Comparison of ENCODE assay signal across 8 cellular contexts in the genomic region with DNA sequence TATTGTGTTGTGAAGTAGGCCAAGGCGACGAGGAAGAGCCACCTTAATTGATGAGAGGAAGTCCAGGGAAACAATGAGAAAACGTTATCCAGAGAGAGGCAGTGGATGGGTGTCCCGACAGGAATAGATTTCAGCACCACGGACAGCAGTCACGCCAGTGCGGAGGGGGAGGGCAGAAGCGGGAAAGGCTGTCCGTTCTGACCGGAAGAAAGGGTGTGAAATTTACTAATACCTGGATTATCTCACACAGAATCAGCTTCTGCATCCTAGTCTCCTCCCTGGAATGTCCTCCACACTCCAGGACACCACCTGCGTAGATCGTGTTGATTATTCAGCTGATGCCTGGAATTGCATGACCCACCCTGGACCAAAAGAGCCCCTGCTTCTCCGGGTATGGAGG. TPM values are rescaled to one million over a fixed set of nuclear protein-coding genes. Genes with fewer than 3 reads are reported as not detected.
A peak's percentile ranks its signal among the peaks of the same experiment; 100 is the strongest.
DNase-seq lines count a peak whose midpoint lies in the region; ATAC-seq and TF ChIP-seq lines count a peak whose summit lies in the region.

No MANE protein-coding gene starts in this region.

- H3K4me2 ChIP-seq in trophoblast cell (ENCODE audit: low read length), result no peak overlapping the region

- no peaks in the 10 kb centered on the region for H3K79me1 ChIP-seq in trophoblast cell (ENCODE audit: low read length)

- no peak overlapping the region for H4K8ac ChIP-seq in trophoblast cell (ENCODE audit: low read depth, low read length)

- H4K12ac ChIP-seq in trophoblast cell (ENCODE audit: low read depth, low read length), result no peak overlapping the region

- no peak overlapping the region for H3K23ac ChIP-seq in trophoblast cell (ENCODE audit: low read length)

- H2BK120ac ChIP-seq in trophoblast cell (ENCODE audit: insufficient read depth, low read length, poor library complexity), result no peak overlapping the region

- TF ChIP-seq POLR2A in spleen (IDR thresholded peaks at IDR 0.05), result no peak

- H2BK12ac ChIP-seq in trophoblast cell (ENCODE audit: low read length), result no peak overlapping the region

- H3K4ac ChIP-seq in trophoblast cell (ENCODE audit: low read depth, low read length), result no peak overlapping the region

- no peak overlapping the region for H3K14ac ChIP-seq in trophoblast cell (ENCODE audit: low read length)

- H2BK5ac ChIP-seq in trophoblast cell (ENCODE audit: low read depth, low read length, poor library complexity), result no peak overlapping the region

- H3K4me1 ChIP-seq in trophoblast cell (ENCODE audit: control insufficient read depth in 1 of 2, insufficient read depth in 2 of 2, low read length in 2 of 2) (no peaks in the 10 kb centered on the region), spleen (no peaks in the 10 kb centered on the region)

- no peak overlapping the region for H3K9ac ChIP-seq in trophoblast cell (ENCODE audit: low read length)

- intact Hi-C loops in spleen (cut with DNase I; ENCODE audit: low total_unique reads), result no loop called here

- no peaks in the 10 kb centered on the region for H3K27me3 ChIP-seq in trophoblast cell (ENCODE audit: insufficient read depth, low read length)
- H3K27me3 ChIP-seq in spleen (replicated peaks in 1 of 7), result peaks cover 0 to 82% (median 0%) of the 10 kb centered on the region in 7 donors

- WGBS in trophoblast cell (ENCODE audit: extremely low coverage, insufficient coverage, insufficient read length), result no CpG with 5 or more reads among the region's 13 CpGs
- 9 to 11% (median 9%) methylated on average over 13 of the region's 13 CpGs for WGBS in spleen, 5 donors

- H3K27ac ChIP-seq in trophoblast cell (ENCODE audit: low read depth, low read length) (no peak overlapping the region), spleen (no peak overlapping the region)

- peak; percentile 72 for DNase-seq in ELR (ENCODE audit: low read depth)
- DNase-seq in NCI-H226, result peak; percentile 59
- DNase-seq in activated T-cell treated with anti-CD3 and anti-CD28 coated beads, Interleukin-2, amount 50 U/mL, for 48 hours, result peak; percentile 34 to 53
- peak; percentile 29 for DNase-seq in foreskin melanocyte
- DNase-seq in trophoblast cell, result peak; percentile 79 to 95
- no peak for DNase-seq in spleen

- H3K4me3 ChIP-seq in trophoblast cell (ENCODE audit: low read depth, low read length) (no peak overlapping the region), spleen (no peak overlapping the region)

- H3K18ac ChIP-seq in trophoblast cell (ENCODE audit: low read length), result no peak overlapping the region

- H3K36me3 ChIP-seq in trophoblast cell (ENCODE audit: control insufficient read depth in 1 of 2, insufficient read depth in 2 of 2, low read length in 2 of 2) (no peaks in the 10 kb centered on the region), spleen (no peaks in the 10 kb centered on the region)

- no peak overlapping the region for H2AFZ ChIP-seq in trophoblast cell (ENCODE audit: insufficient read depth, low read length, poor library complexity)

- H2AK5ac ChIP-seq in trophoblast cell (ENCODE audit: low read length), result no peak overlapping the region

- ATAC-seq in HG02852 (IDR thresholded peaks at IDR 0.05; ENCODE audit: unreplicated experiment) (no peak), GM18858 (IDR thresholded peaks at IDR 0.05; ENCODE audit: unreplicated experiment) (no peak)

- H4K91ac ChIP-seq in trophoblast cell (ENCODE audit: low read depth, low read length), result no peak overlapping the region

- H3K79me2 ChIP-seq in trophoblast cell (ENCODE audit: control insufficient read depth, insufficient read depth, low read length, poor library complexity), result no peaks in the 10 kb centered on the region

- no peak for TF ChIP-seq CTCF in spleen (IDR thresholded peaks at IDR 0.05 in 8 of 11, conservative IDR thresholded peaks at IDR 0.05 in 3 of 11)

- H3K9me3 ChIP-seq in trophoblast cell (ENCODE audit: insufficient read depth, low read depth, low read length) (no peaks in the 10 kb centered on the region), spleen (no peaks in the 10 kb centered on the region)

RNA-seq across cellular contexts. Expression of a gene that starts 7.4 kb away (rescaled TPM):
- not detected in 2 replicates for polyA plus RNA-seq in trophoblast cell (2013)
- total RNA-seq in spleen, result not detected
- polyA plus RNA-seq in spleen, result not detected

RNA-seq across cellular contexts. Expression of a gene that starts 26.0 kb away (rescaled TPM):
- not detected in 2 replicates for polyA plus RNA-seq in trophoblast cell (2013)
- total RNA-seq in spleen, result not detected
- polyA plus RNA-seq in spleen, result not detected

RNA-seq across cellular contexts. Expression of a gene that starts 41.8 kb away (rescaled TPM):
- not detected in 2 replicates for polyA plus RNA-seq in trophoblast cell (2013)
- total RNA-seq in spleen, result not detected
- polyA plus RNA-seq in spleen, result not detected
